In genomic region chr9:89077519-89077918, GRCh38 we compare ENCODE assay signal across 15 cellular contexts.
DNase-seq lines count a peak whose midpoint lies in the region; ATAC-seq lines count a peak whose summit lies in the region.
"Had no signal": no experiment of that assay in that cellular context is flagged by ENCODE, and none has a peak within 500 bp of the region (broad histone marks: within the 10 kb centered on the region; RNA-seq: fewer than 3 reads in every experiment).

No MANE protein-coding gene starts in this region.

- H3K4me3 ChIP-seq in mesenchymal stem cell (ENCODE audit: insufficient read depth in 1 of 2, low read depth in 1 of 2, low read length in 2 of 2) = no peak overlapping the region
- H3K4me3 ChIP-seq: thyroid gland had no signal

- H3K4ac ChIP-seq in mesenchymal stem cell (ENCODE audit: low read depth in 1 of 2, low read length in 2 of 2) = no peak overlapping the region

- no peak overlapping the region for H4K8ac ChIP-seq in mesenchymal stem cell (ENCODE audit: low read length)

- H3K79me1 ChIP-seq in mesenchymal stem cell (replicated peaks; ENCODE audit: low read length, poor library complexity, severe bottlenecking) = peaks cover 4% of the 10 kb centered on the region

- H3K9ac ChIP-seq in mesenchymal stem cell (ENCODE audit: low read length) = no peak overlapping the region

- H3K27me3 ChIP-seq in mesenchymal stem cell (ENCODE audit: control insufficient read depth in 1 of 2, insufficient read depth in 1 of 2, low read length in 2 of 2) = no peaks in the 10 kb centered on the region
- H3K27me3 ChIP-seq: thyroid gland had no signal

- no peak overlapping the region for H2BK120ac ChIP-seq in mesenchymal stem cell (ENCODE audit: low read depth, low read length)

- H4K91ac ChIP-seq in mesenchymal stem cell (ENCODE audit: low read length) = no peak overlapping the region

- H2AFZ ChIP-seq in mesenchymal stem cell (ENCODE audit: low read depth, low read length) = no peak overlapping the region

- H3K23ac ChIP-seq in mesenchymal stem cell (ENCODE audit: low read length in 2 of 2) = no peak overlapping the region

- no peak overlapping the region for H2AK5ac ChIP-seq in mesenchymal stem cell (ENCODE audit: low read length, severe bottlenecking)

- peaks cover 7% of the 10 kb centered on the region for H3K4me1 ChIP-seq in mesenchymal stem cell (ENCODE audit: control insufficient read depth, insufficient read depth, low read depth, low read length)

- no peak overlapping the region for H3K18ac ChIP-seq in mesenchymal stem cell (ENCODE audit: low read depth in 1 of 2, low read length in 2 of 2)

- no peak overlapping the region for H2BK15ac ChIP-seq in mesenchymal stem cell (ENCODE audit: low read depth, poor library complexity, severe bottlenecking)

- H3K9me3 ChIP-seq in mesenchymal stem cell (ENCODE audit: control insufficient read depth, low read length) = no peaks in the 10 kb centered on the region
- H3K9me3 ChIP-seq: thyroid gland had no signal

- H3K4me2 ChIP-seq in mesenchymal stem cell (ENCODE audit: low read length, poor library complexity, severe bottlenecking) = peak overlapping the region; percentile 4

- WGBS in mesenchymal stem cell = 36% methylated on average over 7 of the region's 7 CpGs

- no peak overlapping the region for H2BK12ac ChIP-seq in mesenchymal stem cell (ENCODE audit: low read length in 2 of 2)

- H2BK5ac ChIP-seq in mesenchymal stem cell (ENCODE audit: low read depth, low read length, poor library complexity, severe bottlenecking) = no peak overlapping the region

- DNase-seq in NAMALWA (ENCODE audit: low spot score) (peak; percentile 35), mesenchymal stem cell (peak; percentile 40), COR-L47 (lab: John Stamatoyannopoulos, UW) (no peak), NCI-H69 (lab: John Stamatoyannopoulos, UW) (no peak)
- DNase-seq in activated CD4-positive, alpha-beta T cell treated with anti-CD3 and anti-CD28 coated beads, Interleukin-2, amount 50 U/mL, for 1 hour = no peak
- no peak for DNase-seq in activated CD8-positive, alpha-beta memory T cell treated with anti-CD3 and anti-CD28 coated beads for 24 hours
- DNase-seq: CD4-positive, alpha-beta memory T cell; cerebellar nuclear complex; glutamatergic neuron; NCI-H345; stimulated activated CD4-positive, alpha-beta T cell treated with anti-CD3 and anti-CD28 coated beads, Interleukin-2, amount 100 ng/mL, for 48 hours; thyroid gland had no signal

- H3K27ac ChIP-seq in mesenchymal stem cell (ENCODE audit: low read length, poor library complexity, severe bottlenecking) = peak overlapping the region; percentile 1
- H3K27ac ChIP-seq: HL-60, thyroid gland had no signal

- H3K14ac ChIP-seq in mesenchymal stem cell (ENCODE audit: low read length in 2 of 2) = no peak overlapping the region

- H3K36me3 ChIP-seq in mesenchymal stem cell (ENCODE audit: control insufficient read depth in 1 of 2, insufficient read depth in 2 of 2, low read depth in 1 of 2, low read length in 2 of 2) = peaks cover 6 to 9% of the 10 kb centered on the region in 2 experiments
- H3K36me3 ChIP-seq: thyroid gland had no signal

- ATAC-seq in GM18867 (IDR thresholded peaks at IDR 0.05; ENCODE audit: unreplicated experiment) (peak; percentile 75), HG02870 (IDR thresholded peaks at IDR 0.05; ENCODE audit: unreplicated experiment) (peak; percentile 80)

Comparison
In these comparisons a context has a peak if more than half of its experiments do, and no peak if none do; other contexts are left out.
1. DNase-seq: peak in NAMALWA (single experiment) and mesenchymal stem cell (single experiment); none in activated CD4-positive, alpha-beta T cell treated with anti-CD3 and anti-CD28 coated beads, Interleukin-2, amount 50 U/mL, for 1 hour (single experiment), activated CD8-positive, alpha-beta memory T cell treated with anti-CD3 and anti-CD28 coated beads for 24 hours (single experiment), COR-L47 (single experiment) and NCI-H69 (single experiment).